In genomic region chr7:51315393-51316261, GRCh38 we compare ENCODE assay signal across 9 cellular contexts. TPM values are rescaled to one million over a fixed set of nuclear protein-coding genes. Genes with fewer than 3 reads are reported as not detected.
DNase-seq lines count a peak whose midpoint lies in the region.
"Had no signal": no experiment of that assay in that cellular context is flagged by ENCODE, and none has a peak within 500 bp of the region (broad histone marks: within the 10 kb centered on the region; RNA-seq: fewer than 3 reads in every experiment).

No MANE protein-coding gene starts in this region.

- H3K36me3 ChIP-seq in skeletal muscle satellite cell (ENCODE audit: insufficient read depth, low read length) = no peaks in the 10 kb centered on the region

- H3K9ac ChIP-seq in skeletal muscle satellite cell (ENCODE audit: low read depth, low read length) = no peak overlapping the region

- no peaks in the 10 kb centered on the region for H3K36me3 Mint-ChIP-seq in activated T-cell treated with anti-CD3 and anti-CD28 coated beads, Interleukin-2, amount 50 U/mL, for 24 hours (ENCODE audit: low read depth)

- H3K9me3 ChIP-seq in skeletal muscle satellite cell (replicated peaks; ENCODE audit: low read length) = no peaks in the 10 kb centered on the region

- H3K27me3 ChIP-seq in skeletal muscle satellite cell (ENCODE audit: control insufficient read depth, insufficient read depth, low read length) = peaks cover 41% of the 10 kb centered on the region

- H3K4me1 Mint-ChIP-seq in activated T-cell treated with anti-CD3 and anti-CD28 coated beads, Interleukin-2, amount 50 U/mL, for 24 hours (ENCODE audit: low read depth) = peaks cover 11% of the 10 kb centered on the region

- no peak overlapping the region for H3K27ac Mint-ChIP-seq in activated T-cell treated with anti-CD3 and anti-CD28 coated beads, Interleukin-2, amount 50 U/mL, for 24 hours
- H3K27ac Mint-ChIP-seq: T-helper 1 cell treated with Interleukin-12 subunit alpha and Interleukin-12 subunit beta and Interleukin-4 antibody, amounts not matched to agents 30 μg/mL and 1 μg/mL, for 36 hours had no signal

- no peak for DNase-seq in activated T-cell treated with anti-CD3 and anti-CD28 coated beads, Interleukin-2, amount 50 U/mL, for 24 hours
- DNase-seq in activated T-cell treated with anti-CD3 and anti-CD28 coated beads, Interleukin-2, amount 50 U/mL, for 1 hour = no peak
- DNase-seq in astrocyte of the hippocampus (ENCODE audit: low read depth, low spot score) (peak; percentile 61), iris pigment epithelial cell (ENCODE audit: low read depth) (peak; percentile 15), germinal center (ENCODE audit: low spot score) (no peak), NCI-H128 (lab: John Stamatoyannopoulos, UW; ENCODE audit: unreplicated experiment) (no peak), NCI-H1930 (lab: John Stamatoyannopoulos, UW) (no peak)

- H3K4me1 ChIP-seq in skeletal muscle satellite cell (ENCODE audit: control insufficient read depth, insufficient read depth, low read length) = peaks cover 13% of the 10 kb centered on the region

- H3K4me2 ChIP-seq in skeletal muscle satellite cell (ENCODE audit: low read length) = peak overlapping the region; percentile 80

- peaks cover 60% of the 10 kb centered on the region for H3K27me3 Mint-ChIP-seq in activated T-cell treated with anti-CD3 and anti-CD28 coated beads, Interleukin-2, amount 50 U/mL, for 24 hours

- peak overlapping the region; percentile 18 for H3K4me3 Mint-ChIP-seq in activated T-cell treated with anti-CD3 and anti-CD28 coated beads, Interleukin-2, amount 50 U/mL, for 24 hours
- H3K4me3 Mint-ChIP-seq: T-helper 1 cell treated with Interleukin-12 subunit alpha and Interleukin-12 subunit beta and Interleukin-4 antibody, amounts not matched to agents 30 μg/mL and 1 μg/mL, for 36 hours had no signal

- H3K9me3 Mint-ChIP-seq in activated T-cell treated with anti-CD3 and anti-CD28 coated beads, Interleukin-2, amount 50 U/mL, for 24 hours = no peaks in the 10 kb centered on the region
- H3K9me3 Mint-ChIP-seq: T-helper 1 cell treated with Interleukin-12 subunit alpha and Interleukin-12 subunit beta and Interleukin-4 antibody, amounts not matched to agents 30 μg/mL and 1 μg/mL, for 36 hours had no signal

- peak overlapping the region; percentile 63 for H3K4me3 ChIP-seq in skeletal muscle satellite cell (ENCODE audit: low read length)

RNA-seq across cellular contexts. Expression of gene COBL, which starts 1.0 kb away (rescaled TPM):
- total RNA-seq in skeletal muscle satellite cell (2012; rRNA removed) = under 0.01 and 1.3 TPM in 2 replicates

Comparison
In these comparisons a context has a peak if more than half of its experiments do, and no peak if none do; other contexts are left out.
1. DNase-seq: peak in astrocyte of the hippocampus (single experiment) and iris pigment epithelial cell (single experiment); none in activated T-cell treated with anti-CD3 and anti-CD28 coated beads, Interleukin-2, amount 50 U/mL, for 24 hours (single experiment), activated T-cell treated with anti-CD3 and anti-CD28 coated beads, Interleukin-2, amount 50 U/mL, for 1 hour (single experiment), germinal center (single experiment), NCI-H128 (single experiment) and NCI-H1930 (0 of 2).